ENCODE assay signal across 27 cellular contexts in genomic region chr13:110697842-110698241, GRCh38. TPM values are rescaled to one million over a fixed set of nuclear protein-coding genes. Genes with fewer than 3 reads are reported as not detected.
DNase-seq lines count a peak whose midpoint lies in the region; ATAC-seq, FAIRE-seq and TF ChIP-seq lines count a peak whose summit lies in the region.
"Had no signal": no experiment of that assay in that cellular context is flagged by ENCODE, and none has a peak within 500 bp of the region (broad histone marks: within the 10 kb centered on the region; RNA-seq: fewer than 3 reads in every experiment).

No MANE protein-coding gene starts in this region.

- H3K4me2 ChIP-seq in GM12878 (ENCODE audit: control insufficient read depth, insufficient read depth): no peak overlapping the region

- no peak for TF ChIP-seq RAD21 in GM12878 (IDR thresholded peaks at IDR 0.05; ENCODE audit: insufficient read depth, low read depth, low read length)

- H3K36me3 ChIP-seq in GM12878 (ENCODE audit: control insufficient read depth in 2 of 2, insufficient read depth in 2 of 2, low read length in 1 of 2): peaks cover 9 to 26% of the 10 kb centered on the region in 2 experiments; a peak in 3 of 4 replicates

- TF ChIP-seq CTCF in CD14-positive monocyte (IDR thresholded peaks at IDR 0.05): no peak
- no peak for TF ChIP-seq CTCF in GM12878 (IDR thresholded peaks at IDR 0.05 in 2 of 3, conservative IDR thresholded peaks at IDR 0.05 in 1 of 3; ENCODE audit: control insufficient read depth in 2 of 3, extremely low read depth in 1 of 3, insufficient read depth in 1 of 3, low read depth in 3 of 3, low read length in 3 of 3)
- TF ChIP-seq CTCF in osteocyte (IDR thresholded peaks at IDR 0.05): no peak

- no peak overlapping the region for H3K27ac ChIP-seq in GM12878 (ENCODE audit: control insufficient read depth, insufficient read depth)
- H3K27ac ChIP-seq: esophagus squamous epithelium, transverse colon had no signal

- no peak overlapping the region for H3K9ac ChIP-seq in GM12878 (ENCODE audit: control insufficient read depth, insufficient read depth, low read length)

- peaks cover 47% of the 10 kb centered on the region for H3K4me1 Mint-ChIP-seq in CD14-positive monocyte
- H3K4me1 Mint-ChIP-seq in osteocyte (ENCODE audit: unreplicated experiment): peaks cover 15% of the 10 kb centered on the region
- peaks cover 29% of the 10 kb centered on the region for H3K4me1 Mint-ChIP-seq in activated naive CD8-positive, alpha-beta T cell treated with anti-CD3 and anti-CD28 coated beads, Interleukin-2, amount 50 U/mL, for 24 hours

- peaks cover 14% of the 10 kb centered on the region for H3K4me1 ChIP-seq in GM12878 (ENCODE audit: control insufficient read depth, insufficient read depth, low read length)
- H3K4me1 ChIP-seq: transverse colon had no signal

- H3K36me3 Mint-ChIP-seq in CD14-positive monocyte: peaks cover 56 to 75% of the 10 kb centered on the region in 2 donors
- H3K36me3 Mint-ChIP-seq in osteocyte (ENCODE audit: unreplicated experiment): peaks cover 32% of the 10 kb centered on the region
- H3K36me3 Mint-ChIP-seq in activated naive CD8-positive, alpha-beta T cell treated with anti-CD3 and anti-CD28 coated beads, Interleukin-2, amount 50 U/mL, for 24 hours (ENCODE audit: low read depth): peaks cover 50% of the 10 kb centered on the region

- in situ Hi-C loops in GM12878 (cut with MboI): no loop called here

- CTCF ChIA-PET in GM12878 (lab: Yijun Ruan, JAX): interaction anchor here (0.7 kb wide), 1 partner anchor 242 kb away, joined by 3 read pairs; no protein-coding TSS in a partner anchor

- H2AFZ ChIP-seq in GM12878 (ENCODE audit: control insufficient read depth, low read depth, low read length): no peak overlapping the region

- POLR2A ChIA-PET in GM12878 (lab: Charles Lee): no interaction called here

- H3K27me3 Mint-ChIP-seq in CD14-positive monocyte (ENCODE audit: low read depth in 3 of 3) (no peaks in the 10 kb centered on the region), osteocyte (ENCODE audit: unreplicated experiment) (no peaks in the 10 kb centered on the region)
- no peaks in the 10 kb centered on the region for H3K27me3 Mint-ChIP-seq in activated naive CD8-positive, alpha-beta T cell treated with anti-CD3 and anti-CD28 coated beads, Interleukin-2, amount 50 U/mL, for 24 hours
- H3K27me3 Mint-ChIP-seq: CD4-positive, alpha-beta T cell had no signal

- DNase-seq in CD14-positive monocyte (ENCODE audit: low spot score) (peak; percentile 68), MV-4-11 (lab: John Stamatoyannopoulos, UW) (peak; percentile 39), GM12878 (ENCODE audit: low read depth, low spot score) (no peak), osteocyte (ENCODE audit: extremely low spot score, unreplicated experiment) (peak; percentile 13), HTR-8/SVneo (ENCODE audit: insufficient read length, low spot score) (no peak)
- no peak for DNase-seq in activated naive CD8-positive, alpha-beta T cell treated with anti-CD3 and anti-CD28 coated beads, Interleukin-2, amount 50 U/mL, for 24 hours
- DNase-seq: activated CD4-positive, alpha-beta T cell treated with anti-CD3 and anti-CD28 coated beads, Interleukin-2, amount 50 U/mL, for 4 hours; activated gamma-delta T cell treated with Interleukin-2 at 50 U/mL for 16 hours; activated T-cell treated with anti-CD3 and anti-CD28 coated beads for 4 hours; caudate nucleus; CD4-positive, alpha-beta T cell; esophagus squamous epithelium; KBM-7; left cardiac atrium; mesendoderm; MG63; NCI-H1436; NCI-H2081 treated with DMSO at 0.1 percent for 48 hours; NCI-H226; NCI-H774; nucleus accumbens; T-helper 2 cell; transverse colon had no signal

- no peak for TF ChIP-seq EP300 in GM12878 (IDR thresholded peaks at IDR 0.05; ENCODE audit: borderline replicate concordance in 1 of 2, control insufficient read depth in 1 of 2, low read depth in 2 of 2, low read length in 2 of 2)

- SMC1A ChIA-PET in GM12878 (lab: Charles Lee; ENCODE audit: uncharacterized antibody, unreplicated experiment): interaction anchor here (0.6 to 0.7 kb wide), 3 partner anchors 14 to 105 kb away, joined by 3 read pairs; no protein-coding TSS in a partner anchor

- FAIRE-seq in GM12878 (lab: Jason Lieb, UNC): peak; percentile 31
- no peak for FAIRE-seq in HTR-8/SVneo (lab: Jason Lieb, UNC)
- FAIRE-seq: frontal cortex had no signal

- H3K27ac Mint-ChIP-seq in CD14-positive monocyte (peak overlapping the region; percentile 84 to 96 (median 94)), osteocyte (ENCODE audit: unreplicated experiment) (no peak overlapping the region)
- H3K27ac Mint-ChIP-seq in activated naive CD8-positive, alpha-beta T cell treated with anti-CD3 and anti-CD28 coated beads, Interleukin-2, amount 50 U/mL, for 24 hours: no peak overlapping the region
- H3K27ac Mint-ChIP-seq: CD4-positive, alpha-beta T cell had no signal

- H4K20me1 ChIP-seq in GM12878 (ENCODE audit: control insufficient read depth, insufficient read depth): no peaks in the 10 kb centered on the region

- WGBS in GM12878 (ENCODE audit: insufficient coverage, insufficient replicate concordance, low lambda C conversion rate, missing lambda C conversion rate): 85% methylated on average over 4 of the region's 4 CpGs

- intact Hi-C loops in CD14-positive monocyte (cut with micrococcal nuclease): loop anchor here in 1 of 2 donors (5.0 kb wide), 1 partner anchor 36 kb away; no protein-coding TSS in a partner anchor
- intact Hi-C loops in GM12878 (cut with micrococcal nuclease; ENCODE audit: unreplicated experiment): no loop called here

- peak overlapping the region in 1 of 2 donors; percentile 20 for H3K4me3 Mint-ChIP-seq in CD14-positive monocyte
- H3K4me3 Mint-ChIP-seq in osteocyte (ENCODE audit: unreplicated experiment): no peak overlapping the region
- no peak overlapping the region for H3K4me3 Mint-ChIP-seq in activated naive CD8-positive, alpha-beta T cell treated with anti-CD3 and anti-CD28 coated beads, Interleukin-2, amount 50 U/mL, for 24 hours
- H3K4me3 Mint-ChIP-seq: CD4-positive, alpha-beta T cell had no signal

- no peaks in the 10 kb centered on the region for H3K27me3 ChIP-seq in GM12878 (replicated peaks in 1 of 2; ENCODE audit: control insufficient read depth in 2 of 2, insufficient read depth in 2 of 2, low read length in 1 of 2)
- H3K27me3 ChIP-seq: esophagus squamous epithelium, MG63, transverse colon had no signal

- no peak overlapping the region for H3K4me3 ChIP-seq in GM12878
- H3K4me3 ChIP-seq: esophagus squamous epithelium, MG63, transverse colon had no signal

- RAD21 ChIA-PET in GM12878 (lab: Charles Lee; ENCODE audit: unreplicated experiment): no interaction called here

- BruUV-seq in GM12878 (replicated peaks; lab: Mats Ljungman, UMichigan): no TSS peak

- no peaks in the 10 kb centered on the region for H3K9me3 ChIP-seq in GM12878 (replicated peaks; ENCODE audit: control insufficient read depth, insufficient read depth, low read length)
- H3K9me3 ChIP-seq: esophagus squamous epithelium, MG63, transverse colon had no signal

- ATAC-seq in GM12878 (no peak), HG03025 (IDR thresholded peaks at IDR 0.05; ENCODE audit: low FRiP score, unreplicated experiment) (no peak)
- ATAC-seq in activated naive CD8-positive, alpha-beta T cell treated with anti-CD3 and anti-CD28 coated beads, Interleukin-2, amount 50 U/mL, for 24 hours: no peak
- ATAC-seq: HCT116, left cardiac atrium, SK-N-SH treated with all-trans-retinoic acid at 6 μM for 48 hours had no signal

- no peak for TF ChIP-seq POLR2A in GM12878 (IDR thresholded peaks at IDR 0.05; ENCODE audit: low read depth, low read length)

- H3K9me3 Mint-ChIP-seq in CD14-positive monocyte: no peaks in the 10 kb centered on the region
- no peaks in the 10 kb centered on the region for H3K9me3 Mint-ChIP-seq in osteocyte (ENCODE audit: unreplicated experiment)
- H3K9me3 Mint-ChIP-seq in activated naive CD8-positive, alpha-beta T cell treated with anti-CD3 and anti-CD28 coated beads, Interleukin-2, amount 50 U/mL, for 24 hours: no peaks in the 10 kb centered on the region
- H3K9me3 Mint-ChIP-seq: CD4-positive, alpha-beta T cell had no signal

- no peaks in the 10 kb centered on the region; the same call in none of the 2 replicates for H3K79me2 ChIP-seq in GM12878 (ENCODE audit: control insufficient read depth, insufficient read depth, low read length)

RNA-seq across cellular contexts. Expression of gene CARS2, which starts 8.1 kb away (rescaled TPM):
- polyA plus RNA-seq in CD14-positive monocyte (100 to 1,000 TPM; 130 to 227 TPM), GM12878 (2011; rRNA removed) (68.5 and 71.9 TPM in 2 replicates), GM12878 (2014; fragmentation: Illumina TruSeq; extraction: Trizol) (27.5 and 38.6 TPM in 2 replicates), GM12878 (2014; fragmentation: Nextera tagmentation; extraction: Ambion mirVana) (1 to 10 TPM; 4.2 to 9.4 TPM), GM12878 (2014; rRNA removed) (95.1 and 113 TPM in 2 replicates), GM12878 (2016; fragmentation: Nextera tagmentation; extraction: Ambion mirVana) (100 to 1,000 TPM in 1 of 2 experiments, 10 to 100 TPM in 1; 54.6 to 101 TPM)
- 150 and 160 TPM in 2 replicates for total RNA-seq in GM12878 (2013; cell fraction: nucleolus; rRNA removed)
- total RNA-seq in GM12878 (2014; rRNA removed) (85.6 and 88.3 TPM in 2 replicates), GM12878 (2014; rRNA removed; fragmentation: Illumina TruSeq; extraction: Trizol) (42.4 and 51.1 TPM in 2 replicates), GM12878 (2021) (69.2 and 76.9 TPM in 2 replicates), osteocyte (57.1 and 62.2 TPM in 2 replicates)
- polyA plus RNA-seq in GM12878 (2011; ENCODE audit: low read depth): 54.1 TPM
- 45.3 and 78.9 TPM in 2 replicates for polyA plus RNA-seq in GM12878 (2011; cell fraction: cytosol; rRNA removed)
- 258 and 286 TPM in 2 replicates for polyA plus RNA-seq in GM12878 (2011; cell fraction: nucleus; rRNA removed)
- polyA plus RNA-seq in GM12878 (2012): 59.4 and 61.5 TPM in 2 replicates
- polyA minus RNA-seq in GM12878 (2011; rRNA and poly(A)+ RNA removed): 38.4 and 48.9 TPM in 2 replicates
- 17.2 and 23.9 TPM in 2 replicates for polyA minus RNA-seq in GM12878 (2011; cell fraction: cytosol; rRNA and poly(A)+ RNA removed)
- polyA minus RNA-seq in GM12878 (2011; cell fraction: nucleus; rRNA and poly(A)+ RNA removed): 47.6 and 80.1 TPM in 2 replicates

RNA-seq across cellular contexts. Expression of gene ING1, which starts 15.7 kb away (rescaled TPM):
- 10 to 100 TPM in 1 of 2 donors, 1 to 10 TPM in 1; 8.4 to 11.8 TPM for polyA plus RNA-seq in CD14-positive monocyte
- total RNA-seq in GM12878 (2013; cell fraction: nucleolus; rRNA removed): 13.0 and 15.9 TPM in 2 replicates
- total RNA-seq in GM12878 (2014; rRNA removed): 14.7 and 15.3 TPM in 2 replicates
- 7.6 and 8.9 TPM in 2 replicates for total RNA-seq in GM12878 (2014; rRNA removed; fragmentation: Illumina TruSeq; extraction: Trizol)
- total RNA-seq in GM12878 (2021): 15.8 and 18.2 TPM in 2 replicates
- polyA plus RNA-seq in GM12878 (2011; ENCODE audit: low read depth): 4.8 TPM
- polyA plus RNA-seq in GM12878 (2011; rRNA removed): 11.9 and 16.7 TPM in 2 replicates
- polyA plus RNA-seq in GM12878 (2011; cell fraction: cytosol; rRNA removed): 20.7 and 36.0 TPM in 2 replicates
- 22.1 and 30.6 TPM in 2 replicates for polyA plus RNA-seq in GM12878 (2011; cell fraction: nucleus; rRNA removed)
- 18.4 and 22.4 TPM in 2 replicates for polyA plus RNA-seq in GM12878 (2012)
- polyA plus RNA-seq in GM12878 (2014; fragmentation: Illumina TruSeq; extraction: Trizol): 5.4 and 10.0 TPM in 2 replicates
- 1 to 10 TPM; 1.3 to 3.0 TPM for polyA plus RNA-seq in GM12878 (2014; fragmentation: Nextera tagmentation; extraction: Ambion mirVana)
- 20.4 and 21.6 TPM in 2 replicates for polyA plus RNA-seq in GM12878 (2014; rRNA removed)
- polyA plus RNA-seq in GM12878 (2016; fragmentation: Nextera tagmentation; extraction: Ambion mirVana): 10 to 100 TPM; 11.4 to 15.5 TPM
- polyA minus RNA-seq in GM12878 (2011; rRNA and poly(A)+ RNA removed): 8.8 and 19.7 TPM in 2 replicates
- polyA minus RNA-seq in GM12878 (2011; cell fraction: cytosol; rRNA and poly(A)+ RNA removed): 11.6 and 12.2 TPM in 2 replicates
- 6.6 and 16.3 TPM in 2 replicates for polyA minus RNA-seq in GM12878 (2011; cell fraction: nucleus; rRNA and poly(A)+ RNA removed)
- total RNA-seq in osteocyte: 21.8 and 23.2 TPM in 2 replicates

Comparison
In these comparisons a context has a peak if more than half of its experiments do, and no peak if none do; other contexts are left out.
1. DNase-seq: peak in CD14-positive monocyte (single experiment), MV-4-11 (single experiment) and osteocyte (single experiment); none in GM12878 (single experiment), HTR-8/SVneo (single experiment) and activated naive CD8-positive, alpha-beta T cell treated with anti-CD3 and anti-CD28 coated beads, Interleukin-2, amount 50 U/mL, for 24 hours (single experiment).
2. H3K27ac Mint-ChIP-seq: peak in CD14-positive monocyte (7 of 7); none in osteocyte (single experiment) and activated naive CD8-positive, alpha-beta T cell treated with anti-CD3 and anti-CD28 coated beads, Interleukin-2, amount 50 U/mL, for 24 hours (single experiment).